12 cellular contexts compared by ENCODE assay signal in genomic region chrX:4754878-4755604, GRCh38.
DNase-seq lines count a peak whose midpoint lies in the region; ATAC-seq and TF ChIP-seq lines count a peak whose summit lies in the region.
"Had no signal": no experiment of that assay in that cellular context is flagged by ENCODE, and none has a peak within 500 bp of the region (broad histone marks: within the 10 kb centered on the region; RNA-seq: fewer than 3 reads in every experiment).

No MANE protein-coding gene starts in this region.

- peaks cover 11% of the 10 kb centered on the region for H3K4me1 ChIP-seq in MM.1S (ENCODE audit: low read length)

- no peaks in the 10 kb centered on the region for H3K27me3 Mint-ChIP-seq in type B pancreatic cell
- H3K27me3 Mint-ChIP-seq: effector memory CD8-positive, alpha-beta T cell had no signal

- no peaks in the 10 kb centered on the region for H3K4me1 Mint-ChIP-seq in type B pancreatic cell (ENCODE audit: unreplicated experiment)

- peak; percentile 85 for ATAC-seq in GM18511 (IDR thresholded peaks at IDR 0.05; ENCODE audit: unreplicated experiment)
- peak; percentile 52 for ATAC-seq in GM21381 (IDR thresholded peaks at IDR 0.05; ENCODE audit: unreplicated experiment)
- peak; percentile 89 for ATAC-seq in HG02943 (IDR thresholded peaks at IDR 0.05; ENCODE audit: low read depth, unreplicated experiment)
- ATAC-seq: effector memory CD8-positive, alpha-beta T cell had no signal

- H4K20me1 ChIP-seq in MM.1S (ENCODE audit: insufficient read depth, low read length): no peaks in the 10 kb centered on the region

- peak overlapping the region; percentile 49; the same call in 1 of the 2 replicates for H3K9ac ChIP-seq in MM.1S (ENCODE audit: low read length)

- H3K9me2 ChIP-seq in MM.1S (replicated peaks; ENCODE audit: insufficient read depth, low read length): no peaks in the 10 kb centered on the region

- TF ChIP-seq CTCF in MM.1S (IDR thresholded peaks at IDR 0.05; ENCODE audit: low read length): no peak
- TF ChIP-seq CTCF in type B pancreatic cell (conservative IDR thresholded peaks at IDR 0.05): no peak
- no peak for TF ChIP-seq CTCF in GM10266 (IDR thresholded peaks at IDR 0.05; ENCODE audit: control insufficient read depth, insufficient read depth, low read depth, missing control alignments)

- DNase-seq in MM.1S (peak; percentile 77), type B pancreatic cell (ENCODE audit: extremely low spot score, unreplicated experiment) (no peak), GM10266 (ENCODE audit: extremely low spot score) (no peak), SW480 (ENCODE audit: low spot score) (no peak), MV-4-11 (lab: John Stamatoyannopoulos, UW) (no peak)
- DNase-seq: activated CD4-positive, alpha-beta T cell treated with anti-CD3 and anti-CD28 coated beads for 1 hour; effector memory CD8-positive, alpha-beta T cell; stimulated activated CD4-positive, alpha-beta T cell treated with anti-CD3 and anti-CD28 coated beads, Interleukin-2, amount 100 ng/mL, for 24 hours; stimulated activated naive CD4-positive, alpha-beta T cell had no signal

- no peaks in the 10 kb centered on the region for H3K27me3 ChIP-seq in MM.1S (replicated peaks; ENCODE audit: insufficient read depth, low read length)

- H3F3A ChIP-seq in MM.1S (ENCODE audit: insufficient read depth, low read length): peaks cover 16% of the 10 kb centered on the region

- H3K36me3 Mint-ChIP-seq in type B pancreatic cell: no peaks in the 10 kb centered on the region

- H2AFZ ChIP-seq in MM.1S (ENCODE audit: low read length): peak overlapping the region; percentile 48; the same call in 1 of the 2 replicates

- H3K9me3 Mint-ChIP-seq in type B pancreatic cell: no peaks in the 10 kb centered on the region

- peak overlapping the region; percentile 72 for H3K4me2 ChIP-seq in MM.1S (ENCODE audit: low read depth, low read length)

- H3K79me2 ChIP-seq in MM.1S (ENCODE audit: low read length): no peaks in the 10 kb centered on the region

- no peak overlapping the region for H3K4me3 Mint-ChIP-seq in type B pancreatic cell
- H3K4me3 Mint-ChIP-seq: effector memory CD8-positive, alpha-beta T cell had no signal

- H3K27ac ChIP-seq in MM.1S (ENCODE audit: low read length): peak overlapping the region; percentile 80; the same call in 1 of the 2 replicates

- peak overlapping the region; percentile 37; the same call in 1 of the 2 replicates for H3K4me3 ChIP-seq in MM.1S (ENCODE audit: low read length)

- H3K9me3 ChIP-seq in MM.1S (replicated peaks; ENCODE audit: insufficient read depth, low read length): no peaks in the 10 kb centered on the region

- no peak overlapping the region for H3K27ac Mint-ChIP-seq in type B pancreatic cell
- H3K27ac Mint-ChIP-seq: effector memory CD8-positive, alpha-beta T cell had no signal

- no peaks in the 10 kb centered on the region for H3K36me3 ChIP-seq in MM.1S (replicated peaks; ENCODE audit: insufficient read depth, low read length)
